ENCODE assay signal across 40 cellular contexts in genomic region chr9:123606141-123606540, GRCh38.
"Had no signal": no experiment of that assay in that cellular context is flagged by ENCODE, and none has a peak within 500 bp of the region (broad histone marks: within the 10 kb centered on the region; RNA-seq: fewer than 3 reads in every experiment).

No MANE protein-coding gene starts in this region.

- H3K9me3 ChIP-seq: adrenal gland, ascending aorta, body of pancreas, breast epithelium had no signal

- H3K4me1 ChIP-seq: adrenal gland, ascending aorta, body of pancreas, breast epithelium had no signal

- FAIRE-seq: astrocyte, bronchial epithelial cell had no signal

- H3K36me3 ChIP-seq: adrenal gland, brain microvascular endothelial cell, breast epithelium, cardiac muscle cell had no signal

- ATAC-seq: activated naive CD4-positive, alpha-beta T cell treated with anti-CD3 and anti-CD28 coated beads, Interleukin-2, amount 50 U/mL, for 72 hours; activated naive CD8-positive, alpha-beta T cell treated with anti-CD3 and anti-CD28 coated beads, Interleukin-2, amount 50 U/mL, for 24 hours; activated T-cell treated with anti-CD3 and anti-CD28 coated beads, Interleukin-2, amount 50 U/mL, for 4 hours; activated T-cell treated with anti-CD3 and anti-CD28 coated beads, Interleukin-2, amount 50 U/mL, for 72 hours; activated T-helper 17 cell treated with anti-CD3 and anti-CD28 coated beads, Interleukin-2, amount 50 U/mL, for 72 hours; body of pancreas had no signal

- H3K4me3 ChIP-seq: adrenal gland, ascending aorta, body of pancreas, breast epithelium, cardiac muscle cell had no signal

- H3K27ac ChIP-seq: adrenal gland, ascending aorta, body of pancreas, brain microvascular endothelial cell, breast epithelium, cardiac muscle cell had no signal

- H3K27me3 ChIP-seq: adrenal gland, ascending aorta, body of pancreas, brain microvascular endothelial cell, breast epithelium, cardiac muscle cell had no signal

- DNase-seq: activated effector memory CD4-positive, alpha-beta T cell treated with anti-CD3 and anti-CD28 coated beads, Interleukin-2, amount 50 U/mL, for 16 hours; activated effector memory CD4-positive, alpha-beta T cell treated with Interleukin-2 at 50 U/mL for 16 hours; activated gamma-delta T cell; activated gamma-delta T cell treated with Interleukin-2 at 50 U/mL for 16 hours; activated naive CD4-positive, alpha-beta T cell; activated naive CD4-positive, alpha-beta T cell treated with anti-CD3 and anti-CD28 coated beads for 36 hours; activated naive CD4-positive, alpha-beta T cell treated with anti-CD3 and anti-CD28 coated beads, Interleukin-2, amount 10 ng/mL, durations not matched to agents 7 days and 5 days; activated naive CD4-positive, alpha-beta T cell treated with anti-CD3 and anti-CD28 coated beads, Interleukin-2, amount 50 U/mL, for 16 hours; activated naive CD4-positive, alpha-beta T cell treated with Interleukin-2 at 50 U/mL for 16 hours; activated naive CD8-positive, alpha-beta T cell treated with anti-CD3 and anti-CD28 coated beads for 36 hours; activated naive CD8-positive, alpha-beta T cell treated with anti-CD3 and anti-CD28 coated beads, Interleukin-2, amount 10 ng/mL, durations not matched to agents 7 days and 5 days; activated naive CD8-positive, alpha-beta T cell treated with anti-CD3 and anti-CD28 coated beads, Interleukin-2, amount 50 U/mL, for 24 hours; activated T-cell treated with anti-CD3 and anti-CD28 coated beads, Interleukin-2, amount 50 U/mL, for 1 hour; activated T-cell treated with anti-CD3 and anti-CD28 coated beads, Interleukin-2, amount 50 U/mL, for 24 hours; activated T-cell treated with anti-CD3 and anti-CD28 coated beads, Interleukin-2, amount 50 U/mL, for 4 hours; activated T-cell treated with anti-CD3 and anti-CD28 coated beads, Interleukin-2, amount 50 U/mL, for 48 hours; activated T-cell treated with anti-CD3 and anti-CD28 coated beads, Interleukin-2, amount 50 U/mL, for 72 hours; adrenal gland; amniotic stem cell; amygdala; anterior cingulate cortex; aorta; body of pancreas; brain microvascular endothelial cell; caudate nucleus; central memory CD4-positive, alpha-beta T cell; cerebellar nuclear complex had no signal

- H3K4me1 Mint-ChIP-seq: activated naive CD4-positive, alpha-beta T cell treated with anti-CD3 and anti-CD28 coated beads, Interleukin-2, amount 10 ng/mL, durations not matched to agents 7 days and 5 days; activated naive CD4-positive, alpha-beta T cell treated with anti-CD3 and anti-CD28 coated beads, Interleukin-2, amount 50 U/mL, for 24 hours; activated naive CD8-positive, alpha-beta T cell treated with anti-CD3 and anti-CD28 coated beads for 36 hours; activated naive CD8-positive, alpha-beta T cell treated with anti-CD3 and anti-CD28 coated beads, Interleukin-2, amount 10 ng/mL, durations not matched to agents 7 days and 5 days; activated naive CD8-positive, alpha-beta T cell treated with anti-CD3 and anti-CD28 coated beads, Interleukin-2, amount 50 U/mL, for 24 hours; activated T-helper 17 cell treated with anti-CD3 and anti-CD28 coated beads, Interleukin-2, amount 50 U/mL, for 72 hours; central memory CD8-positive, alpha-beta T cell had no signal

- H3K27me3 Mint-ChIP-seq: activated naive CD4-positive, alpha-beta T cell treated with anti-CD3 and anti-CD28 coated beads, Interleukin-2, amount 10 ng/mL, durations not matched to agents 7 days and 5 days; activated naive CD4-positive, alpha-beta T cell treated with anti-CD3 and anti-CD28 coated beads, Interleukin-2, amount 50 U/mL, for 24 hours; activated naive CD8-positive, alpha-beta T cell; activated naive CD8-positive, alpha-beta T cell treated with anti-CD3 and anti-CD28 coated beads for 36 hours; activated naive CD8-positive, alpha-beta T cell treated with anti-CD3 and anti-CD28 coated beads, Interleukin-2, amount 10 ng/mL, durations not matched to agents 7 days and 5 days; activated naive CD8-positive, alpha-beta T cell treated with anti-CD3 and anti-CD28 coated beads, Interleukin-2, amount 50 U/mL, for 24 hours; activated T-cell treated with anti-CD3 and anti-CD28 coated beads, Interleukin-2, amount 50 U/mL, for 24 hours; activated T-helper 17 cell treated with anti-CD3 and anti-CD28 coated beads, Interleukin-2, amount 50 U/mL, for 72 hours; brain; central memory CD8-positive, alpha-beta T cell had no signal

- H3K9me3 Mint-ChIP-seq: activated naive CD4-positive, alpha-beta T cell treated with anti-CD3 and anti-CD28 coated beads for 36 hours; activated naive CD4-positive, alpha-beta T cell treated with anti-CD3 and anti-CD28 coated beads, Interleukin-2, amount 10 ng/mL, durations not matched to agents 7 days and 5 days; activated naive CD4-positive, alpha-beta T cell treated with anti-CD3 and anti-CD28 coated beads, Interleukin-2, amount 50 U/mL, for 24 hours; activated naive CD4-positive, alpha-beta T cell treated with anti-CD3 and anti-CD28 coated beads, Interleukin-2, amount 50 U/mL, for 72 hours; activated naive CD8-positive, alpha-beta T cell treated with anti-CD3 and anti-CD28 coated beads for 36 hours; activated naive CD8-positive, alpha-beta T cell treated with anti-CD3 and anti-CD28 coated beads, Interleukin-2, amount 10 ng/mL, durations not matched to agents 7 days and 5 days; activated naive CD8-positive, alpha-beta T cell treated with anti-CD3 and anti-CD28 coated beads, Interleukin-2, amount 50 U/mL, for 24 hours; activated T-cell treated with anti-CD3 and anti-CD28 coated beads, Interleukin-2, amount 50 U/mL, for 24 hours; activated T-cell treated with anti-CD3 and anti-CD28 coated beads, Interleukin-2, amount 50 U/mL, for 4 hours; activated T-cell treated with anti-CD3 and anti-CD28 coated beads, Interleukin-2, amount 50 U/mL, for 72 hours; activated T-helper 1 cell treated with anti-CD3 and anti-CD28 coated beads, Interleukin-12 subunit alpha, Interleukin-12 subunit beta, Interleukin-2, Interleukin-4 antibody, amounts not matched to agents 30 ng/mL and 10 ng/mL and 1 ng/mL, durations not matched to agents 14 hours and 24 hours and 36 hours; activated T-helper 17 cell treated with anti-CD3 and anti-CD28 coated beads, Interleukin-2, amount 50 U/mL, for 72 hours; activated T-helper 2 cell treated with anti-CD3 and anti-CD28 coated beads, Interferon-gamma antibody, Interleukin-2, Interleukin-4, amounts not matched to agents 10 μg/mL and 5 μg/mL and 100 μg/mL, durations not matched to agents 14 hours and 24 hours and 36 hours; brain; central memory CD8-positive, alpha-beta T cell had no signal

- H3K27ac Mint-ChIP-seq: activated naive CD4-positive, alpha-beta T cell treated with anti-CD3 and anti-CD28 coated beads for 36 hours; activated naive CD4-positive, alpha-beta T cell treated with anti-CD3 and anti-CD28 coated beads, Interleukin-2, amount 10 ng/mL, durations not matched to agents 7 days and 5 days; activated naive CD4-positive, alpha-beta T cell treated with anti-CD3 and anti-CD28 coated beads, Interleukin-2, amount 50 U/mL, for 24 hours; activated naive CD8-positive, alpha-beta T cell; activated naive CD8-positive, alpha-beta T cell treated with anti-CD3 and anti-CD28 coated beads for 36 hours; activated naive CD8-positive, alpha-beta T cell treated with anti-CD3 and anti-CD28 coated beads, Interleukin-2, amount 10 ng/mL, durations not matched to agents 7 days and 5 days; activated naive CD8-positive, alpha-beta T cell treated with anti-CD3 and anti-CD28 coated beads, Interleukin-2, amount 50 U/mL, for 24 hours; activated T-cell treated with anti-CD3 and anti-CD28 coated beads, Interleukin-2, amount 50 U/mL, for 24 hours; activated T-cell treated with anti-CD3 and anti-CD28 coated beads, Interleukin-2, amount 50 U/mL, for 72 hours; activated T-helper 1 cell treated with anti-CD3 and anti-CD28 coated beads, Interleukin-12 subunit alpha, Interleukin-12 subunit beta, Interleukin-2, Interleukin-4 antibody, amounts not matched to agents 30 ng/mL and 10 ng/mL and 1 ng/mL, durations not matched to agents 14 hours and 24 hours and 36 hours; activated T-helper 17 cell treated with anti-CD3 and anti-CD28 coated beads, Interleukin-2, amount 50 U/mL, for 72 hours; activated T-helper 2 cell treated with anti-CD3 and anti-CD28 coated beads, Interferon-gamma antibody, Interleukin-2, Interleukin-4, amounts not matched to agents 10 μg/mL and 5 μg/mL and 100 μg/mL, durations not matched to agents 14 hours and 24 hours and 36 hours had no signal

- H3K36me3 Mint-ChIP-seq: activated naive CD4-positive, alpha-beta T cell treated with anti-CD3 and anti-CD28 coated beads, Interleukin-2, amount 10 ng/mL, durations not matched to agents 7 days and 5 days; activated naive CD4-positive, alpha-beta T cell treated with anti-CD3 and anti-CD28 coated beads, Interleukin-2, amount 50 U/mL, for 72 hours had no signal

- H3K4me3 Mint-ChIP-seq: activated naive CD4-positive, alpha-beta T cell treated with anti-CD3 and anti-CD28 coated beads for 36 hours; activated naive CD4-positive, alpha-beta T cell treated with anti-CD3 and anti-CD28 coated beads, Interleukin-2, amount 10 ng/mL, durations not matched to agents 7 days and 5 days; activated naive CD4-positive, alpha-beta T cell treated with anti-CD3 and anti-CD28 coated beads, Interleukin-2, amount 50 U/mL, for 24 hours; activated naive CD8-positive, alpha-beta T cell; activated naive CD8-positive, alpha-beta T cell treated with anti-CD3 and anti-CD28 coated beads for 36 hours; activated naive CD8-positive, alpha-beta T cell treated with anti-CD3 and anti-CD28 coated beads, Interleukin-2, amount 10 ng/mL, durations not matched to agents 7 days and 5 days; activated naive CD8-positive, alpha-beta T cell treated with anti-CD3 and anti-CD28 coated beads, Interleukin-2, amount 50 U/mL, for 24 hours; activated T-cell treated with anti-CD3 and anti-CD28 coated beads, Interleukin-2, amount 50 U/mL, for 24 hours; activated T-cell treated with anti-CD3 and anti-CD28 coated beads, Interleukin-2, amount 50 U/mL, for 4 hours; activated T-cell treated with anti-CD3 and anti-CD28 coated beads, Interleukin-2, amount 50 U/mL, for 72 hours; activated T-helper 1 cell treated with anti-CD3 and anti-CD28 coated beads, Interleukin-12 subunit alpha, Interleukin-12 subunit beta, Interleukin-2, Interleukin-4 antibody, amounts not matched to agents 30 ng/mL and 10 ng/mL and 1 ng/mL, durations not matched to agents 14 hours and 24 hours and 36 hours; activated T-helper 17 cell treated with anti-CD3 and anti-CD28 coated beads, Interleukin-2, amount 50 U/mL, for 72 hours; brain; central memory CD8-positive, alpha-beta T cell had no signal
